Comparison of ENCODE assay signal across 13 cellular contexts in genomic region chr12:10672231-10672868, GRCh38. TPM values are rescaled to one million over a fixed set of nuclear protein-coding genes. Genes with fewer than 3 reads are reported as not detected.
DNase-seq lines count a peak whose midpoint lies in the region; ATAC-seq and TF ChIP-seq lines count a peak whose summit lies in the region.
"Had no signal": no experiment of that assay in that cellular context is flagged by ENCODE, and none has a peak within 500 bp of the region (broad histone marks: within the 10 kb centered on the region; RNA-seq: fewer than 3 reads in every experiment).

No MANE protein-coding gene starts in this region.

- H3K4me2 ChIP-seq in HCT116 (ENCODE audit: low read length) (peak overlapping the region; percentile 93), OCI-LY7 (ENCODE audit: low read length) (peak overlapping the region; percentile 67; the same call in 1 of the 2 replicates)

- H3K27me3 Mint-ChIP-seq in activated naive CD8-positive, alpha-beta T cell treated with anti-CD3 and anti-CD28 coated beads, Interleukin-2, amount 10 ng/mL, durations not matched to agents 7 days and 5 days, result peaks cover 9% of the 10 kb centered on the region
- peaks cover 1 to 24% (median 4%) of the 10 kb centered on the region in 5 donors for H3K27me3 Mint-ChIP-seq in naive thymus-derived CD8-positive, alpha-beta T cell
- H3K27me3 Mint-ChIP-seq in stimulated activated naive B cell treated with anti-CD40 and anti-IgM and Interleukin-4, amounts not matched to agents 10 μg/mL and 1 μg/mL and 100 μg/mL, for 72 hours, result peaks cover 20 to 25% of the 10 kb centered on the region in 2 donors

- peaks cover 2% of the 10 kb centered on the region for H3K9me3 Mint-ChIP-seq in activated naive CD8-positive, alpha-beta T cell treated with anti-CD3 and anti-CD28 coated beads, Interleukin-2, amount 10 ng/mL, durations not matched to agents 7 days and 5 days
- peaks cover 0 to 3% (median 0%) of the 10 kb centered on the region in 9 donors for H3K9me3 Mint-ChIP-seq in naive thymus-derived CD8-positive, alpha-beta T cell
- no peaks in the 10 kb centered on the region for H3K9me3 Mint-ChIP-seq in stimulated activated naive B cell treated with anti-CD40 and anti-IgM and Interleukin-4, amounts not matched to agents 10 μg/mL and 1 μg/mL and 100 μg/mL, for 72 hours
- H3K9me3 Mint-ChIP-seq: activated B cell treated with CpG ODN at 0.5 μM for 24 hours had no signal

- intact Hi-C loops in HCT116 (cut with micrococcal nuclease), result loop anchor here (5.0 kb wide), 2 partner anchors 60 to 435 kb away; partner anchors contain the start of gene MAGOHB
- intact Hi-C loops in OCI-LY7 (cut with micrococcal nuclease; ENCODE audit: unreplicated experiment), result loop anchor here (5.0 kb wide), 2 partner anchors 80 to 520 kb away; no protein-coding TSS in a partner anchor

- ATAC-seq in HCT116 (no peak), HG02798 (IDR thresholded peaks at IDR 0.05; ENCODE audit: poor library complexity, unreplicated experiment) (no peak), HG02571 (IDR thresholded peaks at IDR 0.05; ENCODE audit: unreplicated experiment) (no peak)
- peak; percentile 30 for ATAC-seq in activated naive CD8-positive, alpha-beta T cell treated with anti-CD3 and anti-CD28 coated beads, Interleukin-2, amount 10 ng/mL, durations not matched to agents 7 days and 5 days (ENCODE audit: low read depth)
- peak; percentile 48 to 63 for ATAC-seq in naive thymus-derived CD8-positive, alpha-beta T cell
- no peak for ATAC-seq in stimulated activated naive B cell treated with anti-CD40 and anti-IgM and Interleukin-4, amounts not matched to agents 10 μg/mL and 1 μg/mL and 100 μg/mL, for 72 hours (replicated peaks)
- ATAC-seq: HepG2, right lobe of liver had no signal

- H3K4me3 ChIP-seq in HCT116 (replicated peaks in 1 of 2; ENCODE audit: low read depth in 1 of 2, low read length in 2 of 2), result no peak overlapping the region
- no peak overlapping the region for H3K4me3 ChIP-seq in OCI-LY7 (ENCODE audit: low read depth, low read length, poor library complexity, severe bottlenecking)
- H3K4me3 ChIP-seq: right lobe of liver had no signal

- peaks cover 69% of the 10 kb centered on the region for H3K4me1 Mint-ChIP-seq in activated naive CD8-positive, alpha-beta T cell treated with anti-CD3 and anti-CD28 coated beads, Interleukin-2, amount 10 ng/mL, durations not matched to agents 7 days and 5 days
- peaks cover 24 to 63% (median 54%) of the 10 kb centered on the region in 4 donors for H3K4me1 Mint-ChIP-seq in naive thymus-derived CD8-positive, alpha-beta T cell
- peaks cover 20 to 42% of the 10 kb centered on the region in 2 donors for H3K4me1 Mint-ChIP-seq in stimulated activated naive B cell treated with anti-CD40 and anti-IgM and Interleukin-4, amounts not matched to agents 10 μg/mL and 1 μg/mL and 100 μg/mL, for 72 hours

- H3K9me3 ChIP-seq in HCT116 (ENCODE audit: control insufficient read depth in 1 of 2, insufficient read depth in 1 of 2, low read depth in 1 of 2, low read length in 2 of 2) (no peaks in the 10 kb centered on the region), OCI-LY7 (ENCODE audit: low read length) (no peaks in the 10 kb centered on the region)
- H3K9me3 ChIP-seq: right lobe of liver had no signal

- TF ChIP-seq POLR2A in HCT116 (IDR thresholded peaks at IDR 0.05; ENCODE audit: borderline replicate concordance, extremely low read depth, insufficient read depth, insufficient read length), result no peak

- RAD21 ChIA-PET in HCT116 (lab: Charles Lee; ENCODE audit: low non-redundant PET in 1 of 2, low total read pairs in 2 of 2, uncharacterized antibody in 2 of 2, unreplicated experiment in 2 of 2), result no interaction called here

- no TSS peak for BruUV-seq in HCT116 (replicated peaks; lab: Mats Ljungman, UMichigan)
- BruUV-seq in OCI-LY7 (replicated peaks; lab: Mats Ljungman, UMichigan), result no TSS peak

- H3K27ac ChIP-seq in HCT116 (ENCODE audit: low read depth, low read length) (no peak overlapping the region), OCI-LY7 (ENCODE audit: low read depth, low read length, poor library complexity, severe bottlenecking) (no peak overlapping the region)
- H3K27ac ChIP-seq: right lobe of liver had no signal

- H3K27ac Mint-ChIP-seq in activated naive CD8-positive, alpha-beta T cell treated with anti-CD3 and anti-CD28 coated beads, Interleukin-2, amount 10 ng/mL, durations not matched to agents 7 days and 5 days, result peak overlapping the region; percentile 68
- H3K27ac Mint-ChIP-seq in naive thymus-derived CD8-positive, alpha-beta T cell, result peak overlapping the region; percentile 28 to 95 (median 88)
- no peak overlapping the region for H3K27ac Mint-ChIP-seq in stimulated activated naive B cell treated with anti-CD40 and anti-IgM and Interleukin-4, amounts not matched to agents 10 μg/mL and 1 μg/mL and 100 μg/mL, for 72 hours
- H3K27ac Mint-ChIP-seq: activated B cell treated with CpG ODN at 0.5 μM for 24 hours had no signal

- H3K27me3 ChIP-seq in HCT116 (ENCODE audit: insufficient read depth, low read length), result no peaks in the 10 kb centered on the region

- H3K36me3 ChIP-seq in HCT116 (ENCODE audit: control insufficient read depth in 1 of 2, insufficient read depth in 2 of 2, low read length in 2 of 2) (no peaks in the 10 kb centered on the region), OCI-LY7 (ENCODE audit: insufficient read depth, low read length) (no peaks in the 10 kb centered on the region)
- H3K36me3 ChIP-seq: right lobe of liver had no signal

- H2AFZ ChIP-seq in HCT116 (ENCODE audit: low read depth, low read length, poor library complexity, severe bottlenecking), result no peak overlapping the region
- H2AFZ ChIP-seq in OCI-LY7 (ENCODE audit: low read length), result peak overlapping the region; percentile 40; the same call in 1 of the 2 replicates

- H3K4me1 ChIP-seq in HCT116 (ENCODE audit: control insufficient read depth in 1 of 2, insufficient read depth in 2 of 2, low read length in 2 of 2), result peaks cover 0 to 18% of the 10 kb centered on the region in 2 experiments; a peak in 3 of 4 replicates
- H3K4me1 ChIP-seq in OCI-LY7 (ENCODE audit: insufficient read depth, low read length, poor library complexity, severe bottlenecking), result peaks cover 21% of the 10 kb centered on the region

- POLR2A ChIA-PET in HCT116 (lab: Charles Lee), result no interaction called here
- POLR2A ChIA-PET in OCI-LY7 (lab: Charles Lee), result interaction anchor here (0.5 kb wide), 1 partner anchor 173 kb away, joined by 3 read pairs; no protein-coding TSS in a partner anchor
- POLR2A ChIA-PET in activated naive CD8-positive, alpha-beta T cell treated with anti-CD3 and anti-CD28 coated beads, Interleukin-2, amount 10 ng/mL, durations not matched to agents 7 days and 5 days (lab: Charles Lee), result interaction anchor here (1.0 to 1.7 kb wide), 2 partner anchors 51 to 307 kb away, joined by 4 read pairs; partner anchors contain the start of gene YBX3
- POLR2A ChIA-PET in naive thymus-derived CD8-positive, alpha-beta T cell (lab: Charles Lee), result interaction anchor here (0.7 to 0.8 kb wide), 2 partner anchors 12 to 436 kb away, joined by 3 to 4 read pairs; no protein-coding TSS in a partner anchor

- H4K20me1 ChIP-seq in HCT116 (ENCODE audit: insufficient read depth) (no peaks in the 10 kb centered on the region), OCI-LY7 (ENCODE audit: insufficient read depth, low read length) (no peaks in the 10 kb centered on the region)

- H3K4me3 Mint-ChIP-seq in activated naive CD8-positive, alpha-beta T cell treated with anti-CD3 and anti-CD28 coated beads, Interleukin-2, amount 10 ng/mL, durations not matched to agents 7 days and 5 days, result peak overlapping the region; percentile 75
- H3K4me3 Mint-ChIP-seq in naive thymus-derived CD8-positive, alpha-beta T cell, result peak overlapping the region; percentile 43 to 91 (median 85)
- H3K4me3 Mint-ChIP-seq in stimulated activated naive B cell treated with anti-CD40 and anti-IgM and Interleukin-4, amounts not matched to agents 10 μg/mL and 1 μg/mL and 100 μg/mL, for 72 hours, result no peak overlapping the region
- H3K4me3 Mint-ChIP-seq: activated B cell treated with CpG ODN at 0.5 μM for 24 hours had no signal

- H3K9me2 ChIP-seq in HCT116 (ENCODE audit: insufficient read depth) (no peaks in the 10 kb centered on the region), OCI-LY7 (ENCODE audit: insufficient read depth, low read length) (no peaks in the 10 kb centered on the region)

- TF ChIP-seq CTCF in HCT116 (IDR thresholded peaks at IDR 0.05 in 2 of 3, conservative IDR thresholded peaks at IDR 0.05 in 1 of 3; ENCODE audit: borderline replicate concordance in 1 of 3, insufficient read depth in 1 of 3, low read depth in 2 of 3, low read length in 2 of 3) (no peak), OCI-LY7 (conservative IDR thresholded peaks at IDR 0.05; ENCODE audit: low read length) (no peak)

- no peak for TF ChIP-seq RAD21 in HCT116 (IDR thresholded peaks at IDR 0.05; ENCODE audit: low read depth)

- no peak overlapping the region for H3K9ac ChIP-seq in HCT116 (ENCODE audit: low read length)

- no peaks in the 10 kb centered on the region for H3K79me2 ChIP-seq in HCT116 (ENCODE audit: insufficient read depth, low read length)
- no peaks in the 10 kb centered on the region for H3K79me2 ChIP-seq in OCI-LY7 (ENCODE audit: insufficient read depth, low read depth, low read length)

- peaks cover 8% of the 10 kb centered on the region for H3K36me3 Mint-ChIP-seq in activated naive CD8-positive, alpha-beta T cell treated with anti-CD3 and anti-CD28 coated beads, Interleukin-2, amount 10 ng/mL, durations not matched to agents 7 days and 5 days
- no peaks in the 10 kb centered on the region for H3K36me3 Mint-ChIP-seq in naive thymus-derived CD8-positive, alpha-beta T cell
- no peaks in the 10 kb centered on the region for H3K36me3 Mint-ChIP-seq in stimulated activated naive B cell treated with anti-CD40 and anti-IgM and Interleukin-4, amounts not matched to agents 10 μg/mL and 1 μg/mL and 100 μg/mL, for 72 hours

- CTCF ChIA-PET in HCT116 (lab: Charles Lee), result interaction anchor here (1.3 to 1.6 kb wide), 2 partner anchors 10 to 13 kb away, joined by 3 read pairs; no protein-coding TSS in a partner anchor
- CTCF ChIA-PET in OCI-LY7 (lab: Charles Lee; ENCODE audit: unreplicated experiment), result no interaction called here

- no peak for DNase-seq in HCT116 (ENCODE audit: low read depth, low spot score)
- DNase-seq in OCI-LY7 (ENCODE audit: low spot score), result no peak
- DNase-seq in activated naive CD8-positive, alpha-beta T cell treated with anti-CD3 and anti-CD28 coated beads, Interleukin-2, amount 10 ng/mL, durations not matched to agents 7 days and 5 days, result peak; percentile 38
- DNase-seq in naive thymus-derived CD8-positive, alpha-beta T cell, result peak; percentile 8 to 68 (median 44)
- DNase-seq in NCI-H345 (lab: John Stamatoyannopoulos, UW), result no peak
- DNase-seq in stimulated activated naive B cell treated with anti-CD40 and anti-IgM and Interleukin-4, amounts not matched to agents 10 μg/mL and 1 μg/mL and 100 μg/mL, for 72 hours, result no peak
- DNase-seq: activated B cell treated with CpG ODN at 0.5 μM for 24 hours, aorta, DMS79, right lobe of liver had no signal

RNA-seq across cellular contexts. Expression of gene STYK1, which starts 1.5 kb away (rescaled TPM):
- total RNA-seq in HCT116 (2021; ENCODE audit: unreplicated experiment) (4.4 TPM), OCI-LY7 (2022) (0.11 TPM in 1 of 2 replicates, not detected in the other)
- 3.8 and 4.5 TPM in 2 replicates for polyA plus RNA-seq in HCT116 (2012)
- not detected in 2 replicates for total RNA-seq in OCI-LY7 (2014; rRNA removed; shearing (Covaris generic))
- total RNA-seq in activated naive CD8-positive, alpha-beta T cell treated with anti-CD3 and anti-CD28 coated beads, Interleukin-2, amount 10 ng/mL, durations not matched to agents 7 days and 5 days, result 1 to 10 TPM; 3.1 TPM
- total RNA-seq in naive thymus-derived CD8-positive, alpha-beta T cell, result under 1 TPM; 0.10 to 0.19 TPM
- polyA plus RNA-seq in naive thymus-derived CD8-positive, alpha-beta T cell, result under 1 TPM in 1 of 3 donors, not detected in 2; 0.47 TPM
- total RNA-seq: activated B cell treated with CpG ODN at 0.5 μM for 24 hours, HepG2, right lobe of liver had no signal
- polyA plus RNA-seq: HepG2 had no signal

RNA-seq across cellular contexts. Expression of gene YBX3, which starts 50.8 kb away (rescaled TPM):
- 419 TPM for total RNA-seq in HCT116 (2021; ENCODE audit: unreplicated experiment)
- polyA plus RNA-seq in HCT116 (2012), result 472 and 487 TPM in 2 replicates
- total RNA-seq in OCI-LY7 (2014; rRNA removed; shearing (Covaris generic)), result 70.7 and 97.5 TPM in 2 replicates
- total RNA-seq in OCI-LY7 (2022), result 220 and 223 TPM in 2 replicates
- total RNA-seq in activated naive CD8-positive, alpha-beta T cell treated with anti-CD3 and anti-CD28 coated beads, Interleukin-2, amount 10 ng/mL, durations not matched to agents 7 days and 5 days, result 10 to 100 TPM; 72.3 to 78.6 TPM
- total RNA-seq in naive thymus-derived CD8-positive, alpha-beta T cell, result 10 to 100 TPM; 86.0 to 88.6 TPM
- polyA plus RNA-seq in naive thymus-derived CD8-positive, alpha-beta T cell, result 10 to 100 TPM; 56.6 to 80.1 (median 62.5) TPM

RNA-seq across cellular contexts. Expression of gene MAGOHB, which starts 58.9 kb away (rescaled TPM):
- total RNA-seq in HCT116 (2021; ENCODE audit: unreplicated experiment), result 55.8 TPM
- 19.1 and 31.8 TPM in 2 replicates for polyA plus RNA-seq in HCT116 (2012)
- 35.6 and 44.4 TPM in 2 replicates for total RNA-seq in OCI-LY7 (2014; rRNA removed; shearing (Covaris generic))
- 54.7 and 66.5 TPM in 2 replicates for total RNA-seq in OCI-LY7 (2022)
- total RNA-seq in activated naive CD8-positive, alpha-beta T cell treated with anti-CD3 and anti-CD28 coated beads, Interleukin-2, amount 10 ng/mL, durations not matched to agents 7 days and 5 days, result 10 to 100 TPM; 40.0 to 41.5 TPM
- total RNA-seq in naive thymus-derived CD8-positive, alpha-beta T cell, result 10 to 100 TPM; 34.3 to 39.1 TPM
- 10 to 100 TPM; 44.1 to 77.3 (median 53.9) TPM for polyA plus RNA-seq in naive thymus-derived CD8-positive, alpha-beta T cell

Comparison
In these comparisons a context has a peak if more than half of its experiments do, and no peak if none do; other contexts are left out.
1. ATAC-seq: peak in activated naive CD8-positive, alpha-beta T cell treated with anti-CD3 and anti-CD28 coated beads, Interleukin-2, amount 10 ng/mL, durations not matched to agents 7 days and 5 days (single experiment) and naive thymus-derived CD8-positive, alpha-beta T cell (2 of 2); none in HCT116 (single experiment), HG02798 (single experiment), HG02571 (single experiment) and stimulated activated naive B cell treated with anti-CD40 and anti-IgM and Interleukin-4, amounts not matched to agents 10 μg/mL and 1 μg/mL and 100 μg/mL, for 72 hours (0 of 2).
2. DNase-seq: peak in activated naive CD8-positive, alpha-beta T cell treated with anti-CD3 and anti-CD28 coated beads, Interleukin-2, amount 10 ng/mL, durations not matched to agents 7 days and 5 days (single experiment) and naive thymus-derived CD8-positive, alpha-beta T cell (10 of 10); none in HCT116 (single experiment), OCI-LY7 (single experiment), NCI-H345 (single experiment) and stimulated activated naive B cell treated with anti-CD40 and anti-IgM and Interleukin-4, amounts not matched to agents 10 μg/mL and 1 μg/mL and 100 μg/mL, for 72 hours (single experiment).
3. H3K4me3 Mint-ChIP-seq: peak in activated naive CD8-positive, alpha-beta T cell treated with anti-CD3 and anti-CD28 coated beads, Interleukin-2, amount 10 ng/mL, durations not matched to agents 7 days and 5 days (single experiment) and naive thymus-derived CD8-positive, alpha-beta T cell (10 of 10); none in stimulated activated naive B cell treated with anti-CD40 and anti-IgM and Interleukin-4, amounts not matched to agents 10 μg/mL and 1 μg/mL and 100 μg/mL, for 72 hours (0 of 2).